ENCODE assay signal across 21 cellular contexts in the genomic region with DNA sequence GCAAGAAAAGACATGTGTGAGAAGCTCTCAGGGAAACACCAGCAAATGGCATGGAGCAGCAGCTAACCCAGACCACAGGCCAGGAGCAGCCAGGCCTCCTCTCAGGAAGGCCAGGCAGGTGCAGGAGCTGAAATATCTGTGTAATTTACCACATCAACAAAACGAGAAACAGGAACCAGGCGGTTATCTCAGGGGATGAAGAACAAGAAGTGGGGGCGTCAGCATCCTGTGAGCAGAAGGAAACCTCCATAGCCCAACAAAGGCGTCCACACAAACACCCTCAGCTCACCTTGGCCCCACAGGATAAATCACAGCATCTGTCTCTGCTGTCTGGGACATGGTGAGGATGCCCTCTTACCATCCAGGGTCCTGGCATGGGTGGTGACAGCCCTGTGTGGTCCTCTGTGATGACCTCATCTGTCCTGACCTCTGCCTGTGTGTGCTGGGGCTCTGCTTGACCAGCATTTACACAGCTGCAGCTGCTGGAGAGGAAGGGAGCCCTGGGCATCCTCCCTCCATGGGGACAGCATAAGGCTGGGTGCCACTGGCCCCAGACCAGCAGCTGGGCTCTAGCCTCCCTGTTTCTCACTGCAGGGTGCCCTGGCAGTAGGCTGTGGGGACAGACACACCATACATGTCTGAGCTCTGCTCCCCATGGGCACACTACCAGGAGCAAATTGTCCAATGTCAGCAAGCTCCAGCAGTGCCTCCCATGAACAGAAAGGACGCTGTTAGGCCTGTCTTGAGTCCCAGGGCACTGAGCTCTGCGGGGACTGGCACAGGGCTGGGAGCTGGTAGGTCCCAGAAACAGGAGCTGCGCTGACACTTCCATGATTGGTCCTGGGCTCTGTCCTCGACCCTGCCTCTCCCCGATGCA.
DNase-seq lines count a peak whose midpoint lies in the region; ATAC-seq and TF ChIP-seq lines count a peak whose summit lies in the region.
"Had no signal": no experiment of that assay in that cellular context is flagged by ENCODE, and none has a peak within 500 bp of the region (broad histone marks: within the 10 kb centered on the region; RNA-seq: fewer than 3 reads in every experiment).

No MANE protein-coding gene starts in this region.

- no peak for TF ChIP-seq CTCF in coronary artery (IDR thresholded peaks at IDR 0.05)

- H3K27ac ChIP-seq in coronary artery, result no peak overlapping the region
- H3K27ac ChIP-seq: hepatocyte, KMS-11 had no signal

- H3K4me3 ChIP-seq in coronary artery, result no peak overlapping the region
- H3K4me3 ChIP-seq: GM23338, hepatocyte had no signal

- no peak for ATAC-seq in HG03469 (IDR thresholded peaks at IDR 0.05; ENCODE audit: unreplicated experiment)
- ATAC-seq: GM23338; naive thymus-derived CD4-positive, alpha-beta T cell; right cardiac atrium; SK-N-SH treated with all-trans-retinoic acid at 6 μM for 48 hours had no signal

- DNase-seq in D341Med (ENCODE audit: low spot score), result peak; percentile 26
- DNase-seq in KG1 (lab: John Stamatoyannopoulos, UW), result peak; percentile 7
- DNase-seq in coronary artery (ENCODE audit: low spot score), result peak; percentile 56
- peak; percentile 36 for DNase-seq in pons (ENCODE audit: low spot score)
- DNase-seq in NCI-H748 treated with DMSO at 0.1 percent for 48 hours (lab: John Stamatoyannopoulos, UW), result no peak
- no peak for DNase-seq in hepatic stellate cell (ENCODE audit: low spot score)
- DNase-seq in NCI-H82 treated with DMSO at 0.1 percent for 48 hours (lab: John Stamatoyannopoulos, UW; ENCODE audit: unreplicated experiment), result no peak
- DNase-seq: activated B cell treated with CpG ODN at 0.5 μM for 24 hours; activated CD8-positive, alpha-beta memory T cell treated with anti-CD3 and anti-CD28 coated beads, Interleukin-2, amount 50 U/mL, for 48 hours; GF-D8; NCI-H2081 treated with DMSO at 0.1 percent for 48 hours; NK-92 treated with Interleukin-12 subunit alpha and Interleukin-12 subunit beta, amount 100 ng/mL, for 24 hours; right cardiac atrium; stimulated activated CD4-positive, alpha-beta T cell treated with anti-CD3 and anti-CD28 coated beads, Interleukin-4, amount 100 ng/mL, for 4 hours; stimulated activated naive CD4-positive, alpha-beta T cell had no signal

Comparison
In these comparisons a context has a peak if more than half of its experiments do, and no peak if none do; other contexts are left out.
1. DNase-seq: peak in D341Med (single experiment), KG1 (single experiment), coronary artery (single experiment) and pons (single experiment); none in NCI-H748 treated with DMSO at 0.1 percent for 48 hours (single experiment), hepatic stellate cell (single experiment) and NCI-H82 treated with DMSO at 0.1 percent for 48 hours (single experiment).